In genomic region chr2:217988014-217988839, GRCh38 we compare ENCODE assay signal across 8 cellular contexts. TPM values are rescaled to one million over a fixed set of nuclear protein-coding genes. Genes with fewer than 3 reads are reported as not detected.
DNase-seq lines count a peak whose midpoint lies in the region; FAIRE-seq and TF ChIP-seq lines count a peak whose summit lies in the region.

No MANE protein-coding gene starts in this region.

- FAIRE-seq in keratinocyte (lab: Jason Lieb, UNC), result peak; percentile 71

- DNase-seq in AG08395 (ENCODE audit: low spot score) (peak; percentile 83), GM19238 (ENCODE audit: insufficient read length, low spot score) (peak; percentile 77), NCI-H1105 (lab: John Stamatoyannopoulos, UW) (peak; percentile 42), WERI-Rb-1 (peak; percentile 81), keratinocyte (ENCODE audit: low read depth, low spot score) (no peak), cortex of kidney (lab: John Stamatoyannopoulos, UW) (no peak)
- peak; percentile 14 for DNase-seq in central memory CD4-positive, alpha-beta T cell
- DNase-seq in stimulated activated CD4-positive, alpha-beta T cell treated with anti-CD3 and anti-CD28 coated beads, Interleukin-15, amount 100 ng/mL, for 24 hours, result peak; percentile 84

- no peak overlapping the region for H3K9ac ChIP-seq in keratinocyte (ENCODE audit: control insufficient read depth, extremely low read depth, insufficient read depth, low read length)

- peaks cover 7% of the 10 kb centered on the region for H4K20me1 ChIP-seq in keratinocyte (ENCODE audit: control insufficient read depth, extremely low read depth, insufficient read depth, low read length)

- H3K36me3 ChIP-seq in WERI-Rb-1, result no peaks in the 10 kb centered on the region
- H3K36me3 ChIP-seq in keratinocyte (ENCODE audit: control insufficient read depth in 2 of 2, extremely low read depth in 1 of 2, insufficient read depth in 2 of 2, low read length in 2 of 2), result no peaks in the 10 kb centered on the region

- peaks cover 12% of the 10 kb centered on the region for H3K4me1 ChIP-seq in keratinocyte (ENCODE audit: control insufficient read depth, extremely low read depth, insufficient read depth, low read length)

- no peaks in the 10 kb centered on the region for H3K27me3 ChIP-seq in WERI-Rb-1 (ENCODE audit: insufficient read depth, low read depth, severe bottlenecking)
- H3K27me3 ChIP-seq in keratinocyte (ENCODE audit: control insufficient read depth, extremely low read depth, insufficient read depth, low read length), result no peaks in the 10 kb centered on the region

- H3K9me3 ChIP-seq in WERI-Rb-1 (ENCODE audit: severe bottlenecking), result no peaks in the 10 kb centered on the region
- no peaks in the 10 kb centered on the region for H3K9me3 ChIP-seq in keratinocyte (ENCODE audit: control insufficient read depth, low read depth, low read length)

- TF ChIP-seq CTCF in WERI-Rb-1 (IDR thresholded peaks at IDR 0.05; ENCODE audit: low read depth, low read length) (peak; percentile 86), keratinocyte (optimal IDR thresholded peaks at IDR 0.05 in 1 of 3, IDR thresholded peaks at IDR 0.05 in 1 of 3, conservative IDR thresholded peaks at IDR 0.05 in 1 of 3; ENCODE audit: extremely low read depth in 1 of 3, insufficient read depth in 2 of 3, low read length in 3 of 3) (peak in 2 of 3 experiments; percentile 81 to 88)

- H3K4me3 ChIP-seq in WERI-Rb-1 (ENCODE audit: low read depth, low read length), result no peak overlapping the region
- no peak overlapping the region for H3K4me3 ChIP-seq in keratinocyte (ENCODE audit: control insufficient read depth in 2 of 3, extremely low read depth in 1 of 3, insufficient read depth in 2 of 3, low read depth in 1 of 3, low read length in 3 of 3)

- no peak overlapping the region for H2AFZ ChIP-seq in keratinocyte (ENCODE audit: control insufficient read depth, low read length)

- H3K79me2 ChIP-seq in keratinocyte (ENCODE audit: control insufficient read depth, insufficient read depth, low read length), result no peaks in the 10 kb centered on the region

- dilution Hi-C loops in keratinocyte (cut with MboI; ENCODE audit: extremely low pct_ligation_motif_present, low sequenced_read_pairs), result no loop called here

- peak overlapping the region; percentile 43 for H3K4me2 ChIP-seq in keratinocyte (ENCODE audit: control insufficient read depth, extremely low read depth, insufficient read depth, low read depth, low read length)

- H3K9me1 ChIP-seq in keratinocyte (ENCODE audit: control insufficient read depth, extremely low read depth, insufficient read depth, low read length), result no peaks in the 10 kb centered on the region

- H3K27ac ChIP-seq in WERI-Rb-1 (no peak overlapping the region), keratinocyte (ENCODE audit: control insufficient read depth, insufficient read depth, low read length) (no peak overlapping the region)

RNA-seq across cellular contexts. Expression of gene TNS1, which starts 14.6 kb away (rescaled TPM):
- polyA plus RNA-seq in keratinocyte, result 1.7 to 2.9 TPM (median 2.5 TPM) in 3 replicates
- 0.54 TPM for polyA plus RNA-seq in keratinocyte (2011; ENCODE audit: low read depth)
- polyA plus RNA-seq in keratinocyte (2011; cell fraction: cytosol; rRNA removed), result 1.1 and 1.4 TPM in 2 replicates
- polyA plus RNA-seq in keratinocyte (2011; cell fraction: nucleus; rRNA removed), result 13.6 and 14.6 TPM in 2 replicates
- 1.4 and 5.7 TPM in 2 replicates for polyA plus RNA-seq in keratinocyte (2012; ENCODE audit: low replicate concordance)
- 9.7 to 35.0 TPM (median 17.2 TPM) in 3 replicates for polyA minus RNA-seq in keratinocyte
- 3.8 TPM for polyA minus RNA-seq in keratinocyte (2011; cell fraction: cytosol; rRNA and poly(A)+ RNA removed)
- 13.3 and 20.4 TPM in 2 replicates for polyA minus RNA-seq in keratinocyte (2011; cell fraction: nucleus; rRNA and poly(A)+ RNA removed)

Comparison
In these comparisons a context has a peak if more than half of its experiments do, and no peak if none do; other contexts are left out.
1. DNase-seq: peak in AG08395 (single experiment), GM19238 (single experiment), NCI-H1105 (single experiment), WERI-Rb-1 (single experiment), central memory CD4-positive, alpha-beta T cell (single experiment) and stimulated activated CD4-positive, alpha-beta T cell treated with anti-CD3 and anti-CD28 coated beads, Interleukin-15, amount 100 ng/mL, for 24 hours (single experiment); none in keratinocyte (single experiment) and cortex of kidney (single experiment).